ENCODE assay signal across 6 cellular contexts in genomic region chr1:185445594-185445993, GRCh38.
"Had no signal": no experiment of that assay in that cellular context is flagged by ENCODE, and none has a peak within 500 bp of the region (broad histone marks: within the 10 kb centered on the region; RNA-seq: fewer than 3 reads in every experiment).

No MANE protein-coding gene starts in this region.

- H3K27me3 Mint-ChIP-seq: IgD-negative memory B cell had no signal

- ATAC-seq: HCT116, HepG2 had no signal

- DNase-seq: GM23248, GOT3, H7 had no signal

- H3K9me3 Mint-ChIP-seq: IgD-negative memory B cell had no signal

- H3K4me3 Mint-ChIP-seq: IgD-negative memory B cell had no signal
